8 cellular contexts compared by ENCODE assay signal in the genomic region with DNA sequence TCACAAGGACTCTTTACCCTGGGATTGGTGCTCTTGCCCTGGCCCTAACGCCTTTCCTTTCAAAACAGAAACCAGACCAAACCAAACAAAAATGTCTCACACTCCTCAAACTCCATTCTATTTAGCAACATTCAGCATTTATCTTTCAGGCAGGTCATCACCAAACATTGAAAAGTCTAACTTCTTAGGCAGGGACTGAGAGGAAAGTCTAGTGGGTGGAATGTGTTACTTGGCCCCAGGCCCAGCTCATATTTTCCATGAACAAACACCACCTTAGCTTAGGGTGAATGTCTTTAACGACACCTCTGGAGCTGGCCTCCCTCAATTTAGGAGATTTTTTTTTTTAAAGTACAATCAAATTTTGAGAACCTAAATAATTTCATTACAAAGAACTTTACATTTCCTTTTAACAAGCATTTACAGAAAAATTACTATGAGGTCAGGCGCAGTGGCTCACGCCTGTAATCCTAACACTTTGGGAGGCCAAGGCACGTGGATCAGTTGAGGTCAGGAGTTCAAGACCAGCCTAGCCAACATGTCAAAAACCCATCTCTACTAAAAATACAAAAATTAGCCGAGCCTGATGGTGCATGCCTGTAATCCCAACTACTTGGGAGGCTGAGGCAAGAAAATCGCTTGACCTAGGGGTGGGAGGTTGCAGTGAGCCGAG. TPM values are rescaled to one million over a fixed set of nuclear protein-coding genes. Genes with fewer than 3 reads are reported as not detected.
DNase-seq lines count a peak whose midpoint lies in the region; ATAC-seq and TF ChIP-seq lines count a peak whose summit lies in the region.

No MANE protein-coding gene starts in this region.

- H4K20me1 ChIP-seq in GM23248 (ENCODE audit: insufficient read depth) = no peaks in the 10 kb centered on the region

- H3K27ac ChIP-seq in GM23248 = peak overlapping the region; percentile 16; the same call in 1 of the 2 replicates
- H3K27ac ChIP-seq in Panc1 (ENCODE audit: low read length) = peak overlapping the region; percentile 66; the same call in 1 of the 2 replicates
- peak overlapping the region; percentile 48 to 50 for H3K27ac ChIP-seq in prostate gland

- TF ChIP-seq POLR2A in prostate gland (IDR thresholded peaks at IDR 0.05) = no peak

- no peak overlapping the region for H3K9ac ChIP-seq in GM23248

- POLR2A ChIA-PET in Panc1 (lab: Charles Lee) = no interaction called here

- in situ Hi-C loops in GM23248 (cut with MboI) = no loop called here
- in situ Hi-C loops in Panc1 (cut with HindIII; ENCODE audit: low pct_unique_long_range_greater_than_20kb, low sequenced_read_pairs) = no loop called here

- no peaks in the 10 kb centered on the region for H3K79me2 ChIP-seq in GM23248 (ENCODE audit: insufficient read depth)

- peak; percentile 83 for ATAC-seq in Panc1
- no peak for ATAC-seq in GM18511 (IDR thresholded peaks at IDR 0.05; ENCODE audit: unreplicated experiment)
- ATAC-seq in HG03280 (IDR thresholded peaks at IDR 0.05; ENCODE audit: unreplicated experiment) = no peak
- no peak for ATAC-seq in HG03097 (IDR thresholded peaks at IDR 0.05; ENCODE audit: low FRiP score, unreplicated experiment)

- H3K4me1 ChIP-seq in GM23248 (ENCODE audit: insufficient read depth) = peaks cover 5% of the 10 kb centered on the region; the same call in 1 of the 2 replicates
- peaks cover 8% of the 10 kb centered on the region for H3K4me1 ChIP-seq in Panc1 (ENCODE audit: control insufficient read depth, insufficient read depth, low read length)
- H3K4me1 ChIP-seq in prostate gland (replicated peaks) = no peaks in the 10 kb centered on the region

- 81 to 84% methylated on average over 8 of the region's 8 CpGs for WGBS in GM23248 (ENCODE audit: low coverage in 1 of 2, low lambda C conversion rate in 2 of 2, missing lambda C conversion rate in 2 of 2), 2 experiments
- 64% methylated on average over 8 of the region's 8 CpGs for whole genome bisulfite sequencing in prostate gland

- intact Hi-C loops in Panc1 (cut with micrococcal nuclease; ENCODE audit: unreplicated experiment) = no loop called here
- intact Hi-C loops in prostate gland (cut with DNase I) = no loop called here

- H3K36me3 ChIP-seq in GM23248 (ENCODE audit: low read depth) (no peaks in the 10 kb centered on the region), Panc1 (ENCODE audit: control insufficient read depth, insufficient read depth, low read length) (no peaks in the 10 kb centered on the region), prostate gland (no peaks in the 10 kb centered on the region)

- H2AFZ ChIP-seq in GM23248 = 0 out of 2 replicates have a peak overlapping the region, but pooled peaks have one; percentile 14

- H3K27me3 ChIP-seq in GM23248 (replicated peaks; ENCODE audit: insufficient read depth) = no peaks in the 10 kb centered on the region
- H3K27me3 ChIP-seq in Panc1 (ENCODE audit: control insufficient read depth, insufficient read depth, low read length) = no peaks in the 10 kb centered on the region
- no peaks in the 10 kb centered on the region for H3K27me3 ChIP-seq in prostate gland (replicated peaks; ENCODE audit: insufficient read depth)

- TF ChIP-seq CTCF in Panc1 (IDR thresholded peaks at IDR 0.05) (no peak), epithelial cell of esophagus (IDR thresholded peaks at IDR 0.05; ENCODE audit: insufficient read depth, low read depth, low read length, missing control alignments) (peak; percentile 13), prostate gland (IDR thresholded peaks at IDR 0.05) (peak in 1 of 4 experiments; percentile 15)

- BruUV-seq in Panc1 (replicated peaks; lab: Mats Ljungman, UMichigan) = no TSS peak

- H3K9me2 ChIP-seq in GM23248 (ENCODE audit: insufficient read depth) = no peaks in the 10 kb centered on the region

- H3K4me2 ChIP-seq in GM23248 (ENCODE audit: unreplicated experiment) = no peak overlapping the region

- peaks cover 7% of the 10 kb centered on the region; the same call in 1 of the 2 replicates for H3F3A ChIP-seq in GM23248 (ENCODE audit: insufficient read depth)

- peak; percentile 58 for DNase-seq in GM23248
- no peak for DNase-seq in Panc1 (ENCODE audit: low read depth, low spot score)
- peak; percentile 50 for DNase-seq in epithelial cell of esophagus (ENCODE audit: low read depth)
- DNase-seq in prostate gland (ENCODE audit: low spot score) = peak; percentile 70
- no peak for DNase-seq in NCI-H2227 treated with DMSO at 0.1 percent for 48 hours (lab: John Stamatoyannopoulos, UW)

- CTCF ChIA-PET in Panc1 (lab: Charles Lee) = interaction anchor here (0.6 to 1.0 kb wide), 2 partner anchors 132 to 263 kb away, joined by 3 to 5 read pairs; no protein-coding TSS in a partner anchor

- no peak overlapping the region for H3K4me3 ChIP-seq in GM23248
- H3K4me3 ChIP-seq in Panc1 (ENCODE audit: low read depth in 2 of 2, low read length in 2 of 2) = no peak overlapping the region
- no peak overlapping the region for H3K4me3 ChIP-seq in epithelial cell of esophagus (ENCODE audit: low read length)
- no peak overlapping the region for H3K4me3 ChIP-seq in prostate gland

- H3K9me3 ChIP-seq in GM23248 (ENCODE audit: low read depth) = no peaks in the 10 kb centered on the region
- H3K9me3 ChIP-seq in Panc1 (ENCODE audit: control insufficient read depth, insufficient read depth, low read depth, low read length) = no peaks in the 10 kb centered on the region
- no peaks in the 10 kb centered on the region for H3K9me3 ChIP-seq in prostate gland

RNA-seq across cellular contexts. Expression of a gene that starts 10.2 kb away (rescaled TPM):
- 3.0 and 3.2 TPM in 2 replicates for total RNA-seq in GM23248 (2014; rRNA removed; shearing (Covaris generic))
- polyA plus RNA-seq in GM23248 (2016; fragmentation: Nextera tagmentation; extraction: Ambion mirVana) = 3.7 and 3.8 TPM in 2 replicates
- total RNA-seq in Panc1 (2021; ENCODE audit: unreplicated experiment) (8.5 TPM), prostate gland (10 to 100 TPM in 1 of 2 donors, 1 to 10 TPM in 1; 8.7 to 14.7 TPM)
- 1.6 TPM for polyA plus RNA-seq in Panc1 (2012; ENCODE audit: insufficient read length)

Comparison
In these comparisons a context has a peak if more than half of its experiments do, and no peak if none do; other contexts are left out.
1. DNase-seq: peak in GM23248 (single experiment), epithelial cell of esophagus (single experiment) and prostate gland (single experiment); none in Panc1 (single experiment) and NCI-H2227 treated with DMSO at 0.1 percent for 48 hours (single experiment).
2. H3K27ac ChIP-seq: peak in every context shown above with its lines; median percentile 66 in Panc1; 49 in prostate gland; 16 in GM23248.